Comparison of ENCODE assay signal across 21 cellular contexts in genomic region chr4:139599594-139600374, GRCh38. TPM values are rescaled to one million over a fixed set of nuclear protein-coding genes. Genes with fewer than 3 reads are reported as not detected.
DNase-seq lines count a peak whose midpoint lies in the region; ATAC-seq and TF ChIP-seq lines count a peak whose summit lies in the region.
"Had no signal": no experiment of that assay in that cellular context is flagged by ENCODE, and none has a peak within 500 bp of the region (broad histone marks: within the 10 kb centered on the region; RNA-seq: fewer than 3 reads in every experiment).

No MANE protein-coding gene starts in this region.

- no peak overlapping the region for H3K4me3 Mint-ChIP-seq in CD14-positive monocyte
- H3K4me3 Mint-ChIP-seq: activated CD8-positive, alpha-beta T cell treated with anti-CD3 and anti-CD28 coated beads, Interleukin-2, amount 10 ng/mL, durations not matched to agents 7 days and 5 days; brain; effector memory CD8-positive, alpha-beta T cell; naive thymus-derived CD8-positive, alpha-beta T cell; stimulated activated effector memory CD8-positive, alpha-beta T cell treated with anti-CD3 and anti-CD28 coated beads, Interleukin-12 subunit alpha, Interleukin-12 subunit beta, amount 100 ng/mL, for 72 hours; T-helper 2 cell treated with Interferon-gamma antibody and Interleukin-4, amounts not matched to agents 5 μg/mL and 100 μg/mL, for 36 hours; type B pancreatic cell had no signal

- DNase-seq in COLO668 (lab: John Stamatoyannopoulos, UW; ENCODE audit: unreplicated experiment), result peak; percentile 13
- peak; percentile 54 for DNase-seq in HT-29 (ENCODE audit: low spot score)
- peak; percentile 87 for DNase-seq in RKO (ENCODE audit: low spot score)
- no peak for DNase-seq in activated T-cell treated with anti-CD3 and anti-CD28 coated beads, Interleukin-2, amount 50 U/mL, for 1 hour
- no peak for DNase-seq in activated gamma-delta T cell treated with Interleukin-2 at 50 U/mL for 16 hours
- no peak for DNase-seq in stimulated activated CD4-positive, alpha-beta T cell treated with anti-CD3 and anti-CD28 coated beads, Interleukin-2, amount 100 ng/mL, for 24 hours
- no peak for DNase-seq in CD14-positive monocyte (ENCODE audit: low spot score)
- DNase-seq: activated CD8-positive, alpha-beta T cell treated with anti-CD3 and anti-CD28 coated beads, Interleukin-2, amount 10 ng/mL, durations not matched to agents 7 days and 5 days; AML-193; effector memory CD8-positive, alpha-beta T cell; H7; heart right ventricle; naive thymus-derived CD8-positive, alpha-beta T cell; Peyer's patch; retina; stimulated activated CD4-positive, alpha-beta T cell treated with anti-CD3 and anti-CD28 coated beads, Interleukin-4, amount 100 ng/mL, for 1 hour had no signal

- no peak for TF ChIP-seq CTCF in CD14-positive monocyte (IDR thresholded peaks at IDR 0.05)

- peaks cover 2 to 9% (median 3%) of the 10 kb centered on the region in 3 donors for H3K27me3 Mint-ChIP-seq in CD14-positive monocyte (ENCODE audit: low read depth in 3 of 3)
- H3K27me3 Mint-ChIP-seq: brain had no signal

- ATAC-seq in esophagus mucosa, result peak; percentile 79
- ATAC-seq: activated CD8-positive, alpha-beta T cell treated with anti-CD3 and anti-CD28 coated beads, Interleukin-2, amount 10 ng/mL, durations not matched to agents 7 days and 5 days; effector memory CD8-positive, alpha-beta T cell; heart right ventricle; naive thymus-derived CD8-positive, alpha-beta T cell had no signal

- intact Hi-C loops in CD14-positive monocyte (cut with micrococcal nuclease), result loop anchor here in 1 of 2 donors (10.0 kb wide), 1 partner anchor 55 kb away; no protein-coding TSS in a partner anchor

- peaks cover 0 to 2% (median 0%) of the 10 kb centered on the region in 7 donors for H3K9me3 Mint-ChIP-seq in CD14-positive monocyte
- H3K9me3 Mint-ChIP-seq: effector memory CD8-positive, alpha-beta T cell; naive thymus-derived CD8-positive, alpha-beta T cell; stimulated activated effector memory CD8-positive, alpha-beta T cell treated with anti-CD3 and anti-CD28 coated beads, Interleukin-12 subunit alpha, Interleukin-12 subunit beta, amount 100 ng/mL, for 72 hours; T-helper 2 cell treated with Interferon-gamma antibody and Interleukin-4, amounts not matched to agents 5 μg/mL and 100 μg/mL, for 36 hours; type B pancreatic cell had no signal

- H3K27ac Mint-ChIP-seq in CD14-positive monocyte, result no peak overlapping the region
- H3K27ac Mint-ChIP-seq: activated CD8-positive, alpha-beta T cell treated with anti-CD3 and anti-CD28 coated beads, Interleukin-2, amount 10 ng/mL, durations not matched to agents 7 days and 5 days; T-helper 2 cell treated with Interferon-gamma antibody and Interleukin-4, amounts not matched to agents 5 μg/mL and 100 μg/mL, for 36 hours; type B pancreatic cell had no signal

- H3K4me1 Mint-ChIP-seq in CD14-positive monocyte, result no peaks in the 10 kb centered on the region
- H3K4me1 Mint-ChIP-seq: naive thymus-derived CD8-positive, alpha-beta T cell; stimulated activated effector memory CD8-positive, alpha-beta T cell treated with anti-CD3 and anti-CD28 coated beads, Interleukin-12 subunit alpha, Interleukin-12 subunit beta, amount 100 ng/mL, for 72 hours had no signal

- no peaks in the 10 kb centered on the region for H3K36me3 Mint-ChIP-seq in CD14-positive monocyte
- H3K36me3 Mint-ChIP-seq: brain; naive thymus-derived CD8-positive, alpha-beta T cell; stimulated activated effector memory CD8-positive, alpha-beta T cell treated with anti-CD3 and anti-CD28 coated beads, Interleukin-12 subunit alpha, Interleukin-12 subunit beta, amount 100 ng/mL, for 72 hours; type B pancreatic cell had no signal

RNA-seq across cellular contexts. Expression of gene SETD7, which starts 43.8 kb away (rescaled TPM):
- 30.5 and 30.8 TPM in 2 replicates for total RNA-seq in HT-29 (2014; rRNA removed; shearing (Covaris generic))
- total RNA-seq in esophagus mucosa, result 19.9 TPM
- 10 to 100 TPM; 15.4 to 16.8 TPM for polyA plus RNA-seq in CD14-positive monocyte

Comparison
In these comparisons a context has a peak if more than half of its experiments do, and no peak if none do; other contexts are left out.
1. DNase-seq: peak in COLO668 (single experiment), HT-29 (single experiment) and RKO (single experiment); none in activated T-cell treated with anti-CD3 and anti-CD28 coated beads, Interleukin-2, amount 50 U/mL, for 1 hour (single experiment), activated gamma-delta T cell treated with Interleukin-2 at 50 U/mL for 16 hours (single experiment), stimulated activated CD4-positive, alpha-beta T cell treated with anti-CD3 and anti-CD28 coated beads, Interleukin-2, amount 100 ng/mL, for 24 hours (0 of 2) and CD14-positive monocyte (single experiment).